ENCODE assay signal across 8 cellular contexts in the genomic region with DNA sequence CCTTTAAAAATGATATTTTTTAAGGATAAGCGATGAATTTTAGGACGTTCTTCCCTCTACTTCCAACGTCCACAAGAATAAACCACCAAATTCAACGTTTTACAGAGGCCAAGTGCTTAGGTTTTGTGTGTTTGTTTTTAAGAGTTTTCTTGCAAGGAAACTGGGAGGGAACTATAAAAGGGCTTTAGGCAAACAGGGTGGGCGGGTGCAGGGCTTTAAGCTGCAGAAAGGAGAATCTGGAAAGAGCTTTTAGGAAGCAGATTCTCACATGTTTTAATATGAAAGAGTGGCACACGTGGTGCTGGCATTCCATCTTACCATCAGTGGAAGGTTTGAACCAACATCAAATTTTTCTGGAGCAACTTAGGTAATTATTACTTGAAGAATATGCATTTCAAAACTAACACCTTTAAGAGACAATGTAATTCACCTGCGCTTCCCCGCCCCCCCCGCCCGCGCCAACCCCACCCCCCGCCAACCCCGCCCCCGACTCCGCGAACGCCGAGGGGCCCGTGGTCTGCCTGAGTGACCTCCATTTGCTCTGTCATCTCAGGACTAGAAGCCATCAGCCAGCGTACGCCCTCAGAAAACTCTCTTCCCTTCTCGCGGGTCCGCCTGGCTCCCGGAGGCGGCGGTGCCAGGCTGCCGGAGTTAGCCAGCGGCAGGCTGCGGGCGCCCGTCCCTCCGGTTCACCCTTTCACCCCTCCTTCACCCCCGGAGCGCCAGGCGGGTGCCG. TPM values are rescaled to one million over a fixed set of nuclear protein-coding genes. Genes with fewer than 3 reads are reported as not detected.
DNase-seq lines count a peak whose midpoint lies in the region; ATAC-seq and TF ChIP-seq lines count a peak whose summit lies in the region.

No MANE protein-coding gene starts in this region.

- H3K4me3 ChIP-seq in GM06990 (replicated peaks; ENCODE audit: low read depth, low read length) (peak overlapping the region; percentile 84), OCI-LY3 (ENCODE audit: low read length) (peak overlapping the region; percentile 97), ectodermal cell (ENCODE audit: insufficient read depth, low read depth, low read length) (peak overlapping the region; percentile 81)

- 1% methylated on average over 28 to 33 of the region's 37 CpGs for WGBS in ectodermal cell, 2 experiments

- H3K27me3 ChIP-seq in GM06990 (replicated peaks; ENCODE audit: control insufficient read depth, insufficient read depth, low read length), result no peaks in the 10 kb centered on the region
- no peaks in the 10 kb centered on the region for H3K27me3 ChIP-seq in OCI-LY3 (ENCODE audit: low read depth, low read length)
- peaks cover 39% of the 10 kb centered on the region for H3K27me3 ChIP-seq in ectodermal cell (ENCODE audit: control insufficient read depth, insufficient read depth, low read length, poor library complexity, severe bottlenecking)

- H3K79me2 ChIP-seq in OCI-LY3 (ENCODE audit: low read length), result peaks cover 32% of the 10 kb centered on the region

- H3K9me3 Mint-ChIP-seq in naive thymus-derived CD8-positive, alpha-beta T cell, result peaks cover 0 to 11% (median 3%) of the 10 kb centered on the region in 9 donors

- no peaks in the 10 kb centered on the region for H3K27me3 Mint-ChIP-seq in naive thymus-derived CD8-positive, alpha-beta T cell

- H3K36me3 ChIP-seq in GM06990 (ENCODE audit: control insufficient read depth, insufficient read depth, low read length), result no peaks in the 10 kb centered on the region
- H3K36me3 ChIP-seq in OCI-LY3 (replicated peaks; ENCODE audit: low read depth, low read length), result no peaks in the 10 kb centered on the region
- H3K36me3 ChIP-seq in ectodermal cell (ENCODE audit: control insufficient read depth, insufficient read depth, low read length), result no peaks in the 10 kb centered on the region

- peak overlapping the region; percentile 87 for H3K9ac ChIP-seq in OCI-LY3 (ENCODE audit: low read length)

- POLR2A ChIA-PET in naive thymus-derived CD8-positive, alpha-beta T cell (lab: Charles Lee), result interaction anchor here (0.9 to 3.7 kb wide), 14 partner anchors 9 to 1048 kb away, joined by 3 to 43 read pairs (median 10); no protein-coding TSS in a partner anchor

- peak overlapping the region; percentile 91 to 97 (median 94) for H3K4me3 Mint-ChIP-seq in naive thymus-derived CD8-positive, alpha-beta T cell

- peak overlapping the region; percentile 62 for H3K4me2 ChIP-seq in OCI-LY3 (ENCODE audit: low read length)

- H3K27ac Mint-ChIP-seq in naive thymus-derived CD8-positive, alpha-beta T cell, result peak overlapping the region; percentile 87 to 96 (median 94)

- H3K36me3 Mint-ChIP-seq in naive thymus-derived CD8-positive, alpha-beta T cell, result peaks cover 5 to 7% (median 5%) of the 10 kb centered on the region in 3 donors

- H3K4me1 ChIP-seq in OCI-LY3 (ENCODE audit: low read length), result peaks cover 8% of the 10 kb centered on the region
- H3K4me1 ChIP-seq in ectodermal cell (ENCODE audit: control insufficient read depth, insufficient read depth, low read length), result peaks cover 3% of the 10 kb centered on the region

- TF ChIP-seq CTCF in GM06990 (IDR thresholded peaks at IDR 0.05; ENCODE audit: insufficient read depth, low read length, poor library complexity, severe bottlenecking) (no peak), OCI-LY3 (IDR thresholded peaks at IDR 0.05; ENCODE audit: low read depth, low read length) (no peak), omental fat pad (IDR thresholded peaks at IDR 0.05) (no peak)

- H3K9me3 ChIP-seq in OCI-LY3 (ENCODE audit: insufficient read depth, low read length) (no peaks in the 10 kb centered on the region), ectodermal cell (ENCODE audit: control insufficient read depth, low read length) (no peaks in the 10 kb centered on the region)

- H3K27ac ChIP-seq in OCI-LY3 (ENCODE audit: low read length) (peak overlapping the region; percentile 83), ectodermal cell (ENCODE audit: insufficient read depth, low read depth, low read length, poor library complexity, severe bottlenecking) (peak overlapping the region; percentile 73)

- peaks cover 23 to 40% (median 39%) of the 10 kb centered on the region in 4 donors for H3K4me1 Mint-ChIP-seq in naive thymus-derived CD8-positive, alpha-beta T cell

- H4K20me1 ChIP-seq in OCI-LY3 (ENCODE audit: insufficient read depth, low read length), result peaks cover 23% of the 10 kb centered on the region

- no peak for DNase-seq in GM06990 (ENCODE audit: extremely low read depth, insufficient read length)
- DNase-seq in naive thymus-derived CD8-positive, alpha-beta T cell, result peak in 1 of 10 donors; percentile 11
- no peak for DNase-seq in stimulated activated CD8-positive, alpha-beta memory T cell treated with anti-CD3 and anti-CD28 coated beads, Interleukin-4, amount 100 ng/mL, for 48 hours
- no peak for DNase-seq in omental fat pad (ENCODE audit: low spot score)
- DNase-seq in NCI-H345 (lab: John Stamatoyannopoulos, UW), result no peak

- ATAC-seq in GM21529 (IDR thresholded peaks at IDR 0.05; ENCODE audit: unreplicated experiment) (peak; percentile 9), omental fat pad (ENCODE audit: low FRiP score) (no peak)
- no peak for ATAC-seq in naive thymus-derived CD8-positive, alpha-beta T cell

- peak overlapping the region; percentile 81; the same call in 1 of the 2 replicates for H2AFZ ChIP-seq in OCI-LY3 (ENCODE audit: low read depth, low read length)

RNA-seq across cellular contexts. Expression of gene PIK3R1, which starts 0.9 kb away (rescaled TPM):
- 23.8 TPM for polyA plus RNA-seq in ectodermal cell (2013, experiment 1 of 4)
- 25.4 TPM for polyA plus RNA-seq in ectodermal cell (2013, experiment 2 of 4)
- polyA plus RNA-seq in ectodermal cell (2013, experiment 3 of 4), result 18.8 TPM
- polyA plus RNA-seq in ectodermal cell (2013, experiment 4 of 4), result 17.3 TPM
- 10 to 100 TPM; 91.4 to 98.3 TPM for total RNA-seq in naive thymus-derived CD8-positive, alpha-beta T cell
- 10 to 100 TPM; 69.1 to 98.1 (median 71.3) TPM for polyA plus RNA-seq in naive thymus-derived CD8-positive, alpha-beta T cell
- 100 to 1,000 TPM in 3 of 4 donors, 10 to 100 TPM in 1; 90.5 to 188 (median 148) TPM for total RNA-seq in omental fat pad
